Comparison of ENCODE assay signal across 1 cellular context in the genomic region with DNA sequence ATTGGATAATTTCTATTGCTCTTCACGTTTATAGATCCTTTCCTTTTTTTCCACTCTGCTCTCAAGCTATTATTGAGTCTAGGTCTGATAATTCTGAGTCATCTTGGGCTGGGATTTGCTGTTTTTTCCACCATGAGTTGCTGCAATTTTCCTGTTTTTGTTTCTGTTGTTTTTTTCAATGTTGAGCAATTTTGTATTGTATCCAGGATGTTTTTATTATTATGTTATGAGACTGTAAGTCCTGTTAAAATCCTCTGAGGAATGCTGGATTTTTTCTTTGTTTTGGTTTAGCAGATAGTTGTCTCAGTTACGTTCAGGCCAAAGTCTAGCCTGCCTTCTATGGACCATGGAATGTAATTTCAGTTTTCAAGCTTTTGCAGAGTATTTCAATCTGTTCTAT.
A peak's percentile ranks its signal among the peaks of the same experiment; 100 is the strongest.
TF ChIP-seq lines count a peak whose summit lies in the region.

No MANE protein-coding gene starts in this region.

TF ChIP-seq in HepG2, 621 proteins besides CTCF, POLR2A, EP300 and RAD21 (continued from another document):
- TF ChIP-seq, protein P1, sequence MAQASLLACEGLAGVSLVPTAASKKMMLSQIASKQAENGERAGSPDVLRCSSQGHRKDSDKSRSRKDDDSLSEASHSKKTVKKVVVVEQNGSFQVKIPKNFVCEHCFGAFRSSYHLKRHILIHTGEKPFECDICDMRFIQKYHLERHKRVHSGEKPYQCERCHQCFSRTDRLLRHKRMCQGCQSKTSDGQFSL (CRISPR knock-in tag; IDR thresholded peaks at IDR 0.05), result no peak
- TF ChIP-seq ZNF878 (CRISPR knock-in tag; IDR thresholded peaks at IDR 0.05) (no peak), TEAD3 (CRISPR knock-in tag; optimal IDR thresholded peaks at IDR 0.05; ENCODE audit: borderline replicate concordance) (peak; percentile 78), ZNF605 (CRISPR knock-in tag; IDR thresholded peaks at IDR 0.05) (no peak), SOX13 (IDR thresholded peaks at IDR 0.05) (no peak), SOX13 (CRISPR knock-in tag; conservative IDR thresholded peaks at IDR 0.05 in 1 of 2, IDR thresholded peaks at IDR 0.05 in 1 of 2) (peak in 1 of 2 experiments; percentile 60; a peak in 2 of 4 replicates), EHMT2 (IDR thresholded peaks at IDR 0.05; ENCODE audit: borderline replicate concordance, low read depth, low read length) (no peak), SUZ12 (IDR thresholded peaks at IDR 0.05; ENCODE audit: low read depth, low read length) (no peak), ZNF205 (CRISPR knock-in tag; IDR thresholded peaks at IDR 0.05) (peak; percentile 99), SOX5 (CRISPR knock-in tag; IDR thresholded peaks at IDR 0.05; ENCODE audit: borderline replicate concordance) (peak; percentile 53; the same call in 1 of the 2 replicates), ZNF180 (CRISPR knock-in tag; IDR thresholded peaks at IDR 0.05; ENCODE audit: borderline replicate concordance, low read depth) (no peak), TGIF2 (CRISPR knock-in tag; IDR thresholded peaks at IDR 0.05) (no peak), SOX6 (IDR thresholded peaks at IDR 0.05) (no peak), SOX6 (CRISPR knock-in tag; IDR thresholded peaks at IDR 0.05) (peak; percentile 30; the same call in 1 of the 2 replicates), PRMT3 (CRISPR knock-in tag; IDR thresholded peaks at IDR 0.05; ENCODE audit: borderline replicate concordance, low read depth) (no peak), CEBPG (CRISPR knock-in tag; IDR thresholded peaks at IDR 0.05) (peak; percentile 7; the same call in 1 of the 2 replicates), NCOR1 (IDR thresholded peaks at IDR 0.05; ENCODE audit: borderline replicate concordance, low read length) (peak; percentile 27; the same call in 1 of the 2 replicates)
- TF ChIP-seq, protein P2, sequence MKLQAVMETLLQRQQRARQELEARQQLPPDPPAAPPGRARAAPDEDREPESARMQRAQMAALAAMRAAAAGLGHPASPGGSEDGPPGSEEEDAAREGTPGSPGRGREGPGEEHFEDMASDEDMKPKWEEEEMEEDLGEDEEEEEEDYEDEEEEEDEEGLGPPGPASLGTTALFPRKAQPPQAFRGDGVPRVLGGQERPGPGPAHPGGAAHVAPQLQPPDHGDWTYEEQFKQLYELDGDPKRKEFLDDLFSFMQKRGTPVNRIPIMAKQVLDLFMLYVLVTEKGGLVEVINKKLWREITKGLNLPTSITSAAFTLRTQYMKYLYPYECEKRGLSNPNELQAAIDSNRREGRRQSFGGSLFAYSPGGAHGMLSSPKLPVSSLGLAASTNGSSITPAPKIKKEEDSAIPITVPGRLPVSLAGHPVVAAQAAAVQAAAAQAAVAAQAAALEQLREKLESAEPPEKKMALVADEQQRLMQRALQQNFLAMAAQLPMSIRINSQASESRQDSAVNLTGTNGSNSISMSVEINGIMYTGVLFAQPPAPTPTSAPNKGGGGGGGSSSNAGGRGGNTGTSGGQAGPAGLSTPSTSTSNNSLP (IDR thresholded peaks at IDR 0.05; ENCODE audit: low read depth, low read length), result peak; percentile 32; the same call in 1 of the 2 replicates
- TF ChIP-seq, protein P3, sequence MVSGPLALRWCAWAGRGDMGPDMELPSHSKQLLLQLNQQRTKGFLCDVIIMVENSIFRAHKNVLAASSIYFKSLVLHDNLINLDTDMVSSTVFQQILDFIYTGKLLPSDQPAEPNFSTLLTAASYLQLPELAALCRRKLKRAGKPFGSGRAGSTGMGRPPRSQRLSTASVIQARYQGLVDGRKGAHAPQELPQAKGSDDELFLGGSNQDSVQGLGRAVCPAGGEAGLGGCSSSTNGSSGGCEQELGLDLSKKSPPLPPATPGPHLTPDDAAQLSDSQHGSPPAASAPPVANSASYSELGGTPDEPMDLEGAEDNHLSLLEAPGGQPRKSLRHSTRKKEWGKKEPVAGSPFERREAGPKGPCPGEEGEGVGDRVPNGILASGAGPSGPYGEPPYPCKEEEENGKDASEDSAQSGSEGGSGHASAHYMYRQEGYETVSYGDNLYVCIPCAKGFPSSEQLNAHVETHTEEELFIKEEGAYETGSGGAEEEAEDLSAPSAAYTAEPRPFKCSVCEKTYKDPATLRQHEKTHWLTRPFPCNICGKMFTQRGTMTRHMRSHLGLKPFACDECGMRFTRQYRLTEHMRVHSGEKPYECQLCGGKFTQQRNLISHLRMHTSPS (CRISPR knock-in tag; IDR thresholded peaks at IDR 0.05; ENCODE audit: low read depth), result no peak
- TF ChIP-seq, protein P4, sequence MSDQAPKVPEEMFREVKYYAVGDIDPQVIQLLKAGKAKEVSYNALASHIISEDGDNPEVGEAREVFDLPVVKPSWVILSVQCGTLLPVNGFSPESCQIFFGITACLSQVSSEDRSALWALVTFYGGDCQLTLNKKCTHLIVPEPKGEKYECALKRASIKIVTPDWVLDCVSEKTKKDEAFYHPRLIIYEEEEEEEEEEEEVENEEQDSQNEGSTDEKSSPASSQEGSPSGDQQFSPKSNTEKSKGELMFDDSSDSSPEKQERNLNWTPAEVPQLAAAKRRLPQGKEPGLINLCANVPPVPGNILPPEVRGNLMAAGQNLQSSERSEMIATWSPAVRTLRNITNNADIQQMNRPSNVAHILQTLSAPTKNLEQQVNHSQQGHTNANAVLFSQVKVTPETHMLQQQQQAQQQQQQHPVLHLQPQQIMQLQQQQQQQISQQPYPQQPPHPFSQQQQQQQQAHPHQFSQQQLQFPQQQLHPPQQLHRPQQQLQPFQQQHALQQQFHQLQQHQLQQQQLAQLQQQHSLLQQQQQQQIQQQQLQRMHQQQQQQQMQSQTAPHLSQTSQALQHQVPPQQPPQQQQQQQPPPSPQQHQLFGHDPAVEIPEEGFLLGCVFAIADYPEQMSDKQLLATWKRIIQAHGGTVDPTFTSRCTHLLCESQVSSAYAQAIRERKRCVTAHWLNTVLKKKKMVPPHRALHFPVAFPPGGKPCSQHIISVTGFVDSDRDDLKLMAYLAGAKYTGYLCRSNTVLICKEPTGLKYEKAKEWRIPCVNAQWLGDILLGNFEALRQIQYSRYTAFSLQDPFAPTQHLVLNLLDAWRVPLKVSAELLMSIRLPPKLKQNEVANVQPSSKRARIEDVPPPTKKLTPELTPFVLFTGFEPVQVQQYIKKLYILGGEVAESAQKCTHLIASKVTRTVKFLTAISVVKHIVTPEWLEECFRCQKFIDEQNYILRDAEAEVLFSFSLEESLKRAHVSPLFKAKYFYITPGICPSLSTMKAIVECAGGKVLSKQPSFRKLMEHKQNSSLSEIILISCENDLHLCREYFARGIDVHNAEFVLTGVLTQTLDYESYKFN (CRISPR knock-in tag; conservative IDR thresholded peaks at IDR 0.05), result peak; percentile 35; the same call in 1 of the 2 replicates
